In the genomic region with DNA sequence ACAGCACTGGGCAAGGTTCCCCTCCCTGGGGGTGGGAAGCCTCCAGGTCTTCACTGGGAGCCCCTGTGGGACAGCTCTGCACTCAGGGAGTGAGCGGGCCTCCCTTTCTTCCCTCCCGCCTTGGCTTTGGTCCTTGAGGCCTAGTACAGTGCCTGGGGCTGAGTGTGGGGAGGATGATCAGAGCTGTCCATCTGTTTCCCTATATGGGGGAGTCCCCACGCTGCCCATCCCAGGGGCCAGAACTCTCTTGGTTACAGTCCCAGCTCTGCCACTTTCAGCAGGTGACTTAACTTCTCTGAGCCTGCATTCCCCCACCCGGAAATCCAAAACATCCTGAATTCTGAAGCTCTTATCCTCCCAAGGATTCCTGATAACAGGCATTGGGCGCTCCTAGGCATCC, we compare ENCODE assay signal across 21 cellular contexts. TPM values are rescaled to one million over a fixed set of nuclear protein-coding genes. Genes with fewer than 3 reads are reported as not detected.
DNase-seq lines count a peak whose midpoint lies in the region; ATAC-seq and TF ChIP-seq lines count a peak whose summit lies in the region.
"Had no signal": no experiment of that assay in that cellular context is flagged by ENCODE, and none has a peak within 500 bp of the region (broad histone marks: within the 10 kb centered on the region; RNA-seq: fewer than 3 reads in every experiment).

No MANE protein-coding gene starts in this region.

- H3K27ac ChIP-seq in BLaER1 (0 out of 2 replicates have a peak overlapping the region, but pooled peaks have one; percentile 13), endodermal cell (ENCODE audit: low read depth, low read length) (peak overlapping the region; percentile 6), thoracic aorta (peak overlapping the region; percentile 67 to 86), vagina (peak overlapping the region; percentile 63), adrenal gland (no peak overlapping the region)
- H3K27ac ChIP-seq: 22Rv1; BLaER1 treated with 17β-estradiol and CSF1 and Interleukin-3, amounts not matched to agents 10 nM and 100 nM had no signal

- H4K20me1 ChIP-seq in BLaER1: peaks cover 76% of the 10 kb centered on the region

- ATAC-seq in thoracic aorta (ENCODE audit: insufficient number of reproducible peaks, low FRiP score, low read depth) (no peak), GM19351 (IDR thresholded peaks at IDR 0.05; ENCODE audit: unreplicated experiment) (no peak)
- ATAC-seq in stimulated activated memory B cell treated with anti-CD40 and anti-IgM and Interleukin-4, amounts not matched to agents 10 μg/mL and 1 μg/mL and 100 μg/mL, for 72 hours: no peak
- ATAC-seq: GM12878 had no signal

- peaks cover 47% of the 10 kb centered on the region for H3K4me1 ChIP-seq in BLaER1
- peaks cover 27% of the 10 kb centered on the region for H3K4me1 ChIP-seq in endodermal cell (ENCODE audit: control insufficient read depth, insufficient read depth, low read length)
- peaks cover 9 to 33% of the 10 kb centered on the region in 2 donors for H3K4me1 ChIP-seq in thoracic aorta (ENCODE audit: control insufficient read depth in 1 of 2, low read depth in 2 of 2)
- peaks cover 38% of the 10 kb centered on the region for H3K4me1 ChIP-seq in vagina
- peaks cover 4% of the 10 kb centered on the region in 2 donors for H3K4me1 ChIP-seq in adrenal gland (replicated peaks in 1 of 2)
- H3K4me1 ChIP-seq: HAP-1 had no signal

- intact Hi-C loops in vagina (cut with DNase I): no loop called here
- intact Hi-C loops in adrenal gland (cut with DNase I): no loop called here

- TF ChIP-seq CTCF in endodermal cell (conservative IDR thresholded peaks at IDR 0.05) (no peak), thoracic aorta (IDR thresholded peaks at IDR 0.05) (no peak), vagina (IDR thresholded peaks at IDR 0.05) (no peak), adrenal gland (IDR thresholded peaks at IDR 0.05) (no peak)

- H3K36me3 ChIP-seq in BLaER1 (no peaks in the 10 kb centered on the region), endodermal cell (ENCODE audit: control insufficient read depth, insufficient read depth, low read length) (no peaks in the 10 kb centered on the region), thoracic aorta (no peaks in the 10 kb centered on the region), vagina (no peaks in the 10 kb centered on the region), adrenal gland (replicated peaks in 1 of 2) (no peaks in the 10 kb centered on the region)
- H3K36me3 ChIP-seq: BLaER1 treated with 17β-estradiol and CSF1 and Interleukin-3, amounts not matched to agents 10 nM and 100 nM; HAP-1 had no signal

- WGBS in endodermal cell (ENCODE audit: insufficient coverage in 1 of 2, insufficient read length in 1 of 2), 2 experiments: 95 to 100% methylated on average over 1 to 5 of the region's 5 CpGs
- WGBS in adrenal gland, 4 donors: 92 to 100% (median 95%) methylated on average over 4 to 5 of the region's 5 CpGs

- H3K9me3 Mint-ChIP-seq in endodermal cell: no peaks in the 10 kb centered on the region
- no peaks in the 10 kb centered on the region for H3K9me3 Mint-ChIP-seq in stimulated activated memory B cell treated with anti-CD40 and anti-IgM and Interleukin-4, amounts not matched to agents 10 μg/mL and 1 μg/mL and 100 μg/mL, for 72 hours
- H3K9me3 Mint-ChIP-seq: CD4-positive, alpha-beta T cell; CD8-positive, alpha-beta memory T cell; HFFc6 had no signal

- peaks cover 7% of the 10 kb centered on the region for H3K27me3 Mint-ChIP-seq in endodermal cell (ENCODE audit: insufficient read depth)
- peaks cover 25% of the 10 kb centered on the region for H3K27me3 Mint-ChIP-seq in stimulated activated memory B cell treated with anti-CD40 and anti-IgM and Interleukin-4, amounts not matched to agents 10 μg/mL and 1 μg/mL and 100 μg/mL, for 72 hours

- H3K4me1 Mint-ChIP-seq in endodermal cell: peaks cover 25% of the 10 kb centered on the region
- peaks cover 16% of the 10 kb centered on the region for H3K4me1 Mint-ChIP-seq in stimulated activated memory B cell treated with anti-CD40 and anti-IgM and Interleukin-4, amounts not matched to agents 10 μg/mL and 1 μg/mL and 100 μg/mL, for 72 hours

- H3K27me3 ChIP-seq in BLaER1 (peaks cover 8% of the 10 kb centered on the region; the same call in 1 of the 2 replicates), endodermal cell (ENCODE audit: control insufficient read depth, insufficient read depth, low read length, poor library complexity, severe bottlenecking) (no peaks in the 10 kb centered on the region), thoracic aorta (replicated peaks; ENCODE audit: insufficient read depth) (no peaks in the 10 kb centered on the region), vagina (no peaks in the 10 kb centered on the region), adrenal gland (no peaks in the 10 kb centered on the region)

- H3K9me3 ChIP-seq in BLaER1 (no peaks in the 10 kb centered on the region), endodermal cell (ENCODE audit: control insufficient read depth, low read length) (no peaks in the 10 kb centered on the region), thoracic aorta (no peaks in the 10 kb centered on the region), vagina (no peaks in the 10 kb centered on the region), adrenal gland (replicated peaks in 1 of 3) (no peaks in the 10 kb centered on the region)
- H3K9me3 ChIP-seq: BLaER1 treated with 17β-estradiol and CSF1 and Interleukin-3, amounts not matched to agents 10 nM and 100 nM; HAP-1 had no signal

- no peak overlapping the region for H3K27ac Mint-ChIP-seq in endodermal cell
- H3K27ac Mint-ChIP-seq in stimulated activated memory B cell treated with anti-CD40 and anti-IgM and Interleukin-4, amounts not matched to agents 10 μg/mL and 1 μg/mL and 100 μg/mL, for 72 hours: no peak overlapping the region
- H3K27ac Mint-ChIP-seq: B cell; CD14-positive monocyte; CD4-positive, alpha-beta T cell; CD8-positive, alpha-beta memory T cell; HFFc6 had no signal

- no peak overlapping the region for H3K4me3 Mint-ChIP-seq in endodermal cell
- H3K4me3 Mint-ChIP-seq in stimulated activated memory B cell treated with anti-CD40 and anti-IgM and Interleukin-4, amounts not matched to agents 10 μg/mL and 1 μg/mL and 100 μg/mL, for 72 hours: no peak overlapping the region
- H3K4me3 Mint-ChIP-seq: B cell; CD14-positive monocyte; CD4-positive, alpha-beta T cell; CD8-positive, alpha-beta memory T cell; HFFc6 had no signal

- H3K4me3 ChIP-seq in BLaER1 (no peak overlapping the region), endodermal cell (ENCODE audit: low read length) (no peak overlapping the region), thoracic aorta (no peak overlapping the region), vagina (no peak overlapping the region), adrenal gland (no peak overlapping the region)
- H3K4me3 ChIP-seq: BLaER1 treated with 17β-estradiol and CSF1 and Interleukin-3, amounts not matched to agents 10 nM and 100 nM; GM12878; HAP-1 had no signal

- DNase-seq in endodermal cell (no peak), thoracic aorta (ENCODE audit: low spot score) (no peak), vagina (ENCODE audit: extremely low spot score in 2 of 2) (no peak), adrenal gland (no peak)
- DNase-seq: CD4-positive, alpha-beta T cell; CD8-positive, alpha-beta memory T cell; DMS 273 treated with DMSO at 0.1 percent for 48 hours; DMS79; EL; GDM1; GOT3; HFFc6 had no signal

- H3K4me2 ChIP-seq in BLaER1: peak overlapping the region; percentile 32

- TF ChIP-seq POLR2A in vagina (IDR thresholded peaks at IDR 0.05): no peak
- TF ChIP-seq POLR2A in adrenal gland (IDR thresholded peaks at IDR 0.05): no peak

- no peak overlapping the region for H3K9ac ChIP-seq in BLaER1
- H3K9ac ChIP-seq in endodermal cell (ENCODE audit: extremely low read depth, low read length, poor library complexity, severe bottlenecking): no peak overlapping the region

- H3K36me3 Mint-ChIP-seq in endodermal cell (ENCODE audit: low read depth): no peaks in the 10 kb centered on the region
- H3K36me3 Mint-ChIP-seq in stimulated activated memory B cell treated with anti-CD40 and anti-IgM and Interleukin-4, amounts not matched to agents 10 μg/mL and 1 μg/mL and 100 μg/mL, for 72 hours: no peaks in the 10 kb centered on the region
- H3K36me3 Mint-ChIP-seq: CD8-positive, alpha-beta memory T cell had no signal

RNA-seq across cellular contexts. Expression of gene DAB2IP, which starts 42.6 kb away (rescaled TPM):
- 10 to 100 TPM; 70.7 to 71.0 TPM for total RNA-seq in endodermal cell
- 33.4 TPM for polyA plus RNA-seq in endodermal cell (2013, experiment 1 of 2)
- 36.0 TPM for polyA plus RNA-seq in endodermal cell (2013, experiment 2 of 2)
- 100 to 1,000 TPM in 1 of 2 donors, 10 to 100 TPM in 1; 87.4 to 104 TPM for total RNA-seq in thoracic aorta
- 38.8 TPM for total RNA-seq in vagina
- 10 to 100 TPM; 38.3 to 52.2 (median 48.4) TPM for total RNA-seq in adrenal gland
- polyA plus RNA-seq in adrenal gland: 10 to 100 TPM; 13.2 to 47.7 (median 20.3) TPM
- polyA plus RNA-seq: CD14-positive monocyte had no signal

Comparison
In these comparisons a context has a peak if more than half of its experiments do, and no peak if none do; other contexts are left out.
1. H3K27ac ChIP-seq: peak in BLaER1 (single experiment), endodermal cell (single experiment), thoracic aorta (2 of 2) and vagina (single experiment); none in adrenal gland (0 of 5).